In genomic region chr14:104135121-104135903, GRCh38 we compare ENCODE assay signal across 8 cellular contexts.
A peak's percentile ranks its signal among the peaks of the same experiment; 100 is the strongest.
DNase-seq lines count a peak whose midpoint lies in the region; ATAC-seq lines count a peak whose summit lies in the region.

No MANE protein-coding gene starts in this region.

- peak; percentile 14 for DNase-seq in stimulated activated CD4-positive, alpha-beta T cell treated with anti-CD3 and anti-CD28 coated beads, Interleukin-1b, Interleukin-23, amount 100 ng/mL, for 48 hours
- no peak for DNase-seq in stimulated activated CD4-positive, alpha-beta T cell treated with anti-CD3 and anti-CD28 coated beads, Interleukin-4, amount 100 ng/mL, for 4 hours
- peak; percentile 23 for DNase-seq in UCSD-AML1 (lab: John Stamatoyannopoulos, UW; ENCODE audit: unreplicated experiment)
- DNase-seq in iris pigment epithelial cell (ENCODE audit: low read depth): peak; percentile 34
- no peak for DNase-seq in GM19238 (ENCODE audit: insufficient read length, low spot score)
- no peak for DNase-seq in OCI-M2 (lab: John Stamatoyannopoulos, UW; ENCODE audit: unreplicated experiment)
- no peak for DNase-seq in NCI-H146 (lab: John Stamatoyannopoulos, UW)

- ATAC-seq in HG03469 (IDR thresholded peaks at IDR 0.05; ENCODE audit: unreplicated experiment): no peak

Comparison
In these comparisons a context has a peak if more than half of its experiments do, and no peak if none do; other contexts are left out.
1. DNase-seq: peak in stimulated activated CD4-positive, alpha-beta T cell treated with anti-CD3 and anti-CD28 coated beads, Interleukin-1b, Interleukin-23, amount 100 ng/mL, for 48 hours (single experiment), UCSD-AML1 (single experiment) and iris pigment epithelial cell (single experiment); none in stimulated activated CD4-positive, alpha-beta T cell treated with anti-CD3 and anti-CD28 coated beads, Interleukin-4, amount 100 ng/mL, for 4 hours (0 of 2), GM19238 (single experiment), OCI-M2 (single experiment) and NCI-H146 (single experiment).